In the genomic region with DNA sequence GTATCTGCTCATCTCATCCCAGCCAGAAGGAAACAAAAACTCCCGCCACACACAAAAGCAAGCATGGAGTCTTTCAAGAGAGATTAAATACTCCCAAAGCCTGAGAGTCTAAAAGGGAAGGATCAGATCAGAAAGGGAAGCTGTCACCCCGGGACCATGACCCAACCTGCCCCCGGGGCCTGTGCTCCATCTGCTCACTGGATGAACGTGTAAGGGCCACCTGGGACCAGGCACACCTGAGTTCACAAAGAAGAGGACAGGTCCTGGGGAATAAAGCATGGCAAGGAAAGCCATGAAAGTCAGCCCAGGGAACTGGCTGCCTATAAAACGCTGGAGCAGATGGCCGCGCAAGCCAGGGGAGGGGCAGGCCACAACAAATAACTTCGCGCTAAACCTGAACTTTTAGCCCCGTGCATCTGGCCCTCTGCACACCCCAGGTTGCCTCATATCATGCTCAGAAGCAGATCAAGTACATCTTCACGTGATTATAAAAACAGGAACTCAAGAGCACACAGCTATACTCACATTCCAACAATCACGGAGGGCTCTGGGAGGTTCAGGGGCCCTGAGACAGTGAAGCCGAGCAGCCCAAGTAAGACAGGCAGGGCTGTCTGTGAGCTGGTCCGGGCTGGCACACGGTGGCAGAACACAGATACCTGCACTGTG, we compare ENCODE assay signal across 13 cellular contexts. TPM values are rescaled to one million over a fixed set of nuclear protein-coding genes. Genes with fewer than 3 reads are reported as not detected.
DNase-seq lines count a peak whose midpoint lies in the region; ATAC-seq and TF ChIP-seq lines count a peak whose summit lies in the region.
"Had no signal": no experiment of that assay in that cellular context is flagged by ENCODE, and none has a peak within 500 bp of the region (broad histone marks: within the 10 kb centered on the region; RNA-seq: fewer than 3 reads in every experiment).

No MANE protein-coding gene starts in this region.

- DNase-seq in DMS 273 (lab: John Stamatoyannopoulos, UW; ENCODE audit: unreplicated experiment), result peak; percentile 86
- DNase-seq in NCI-H1694 (lab: John Stamatoyannopoulos, UW), result peak; percentile 64
- no peak for DNase-seq in neural crest cell (ENCODE audit: low read depth, low spot score)
- no peak for DNase-seq in activated CD4-positive, alpha-beta T cell treated with anti-CD3 and anti-CD28 coated beads for 36 hours
- no peak for DNase-seq in stimulated activated CD4-positive, alpha-beta T cell treated with anti-CD3 and anti-CD28 coated beads, Interleukin-4, amount 100 ng/mL, for 1 hour
- DNase-seq in NCI-H446 treated with DMSO at 0.1 percent for 48 hours (lab: John Stamatoyannopoulos, UW), result no peak
- DNase-seq in GM10248 (ENCODE audit: extremely low spot score), result no peak
- DNase-seq: erythroblast, NCI-H1092 treated with DMSO at 0.1 percent for 48 hours, substantia nigra had no signal

- no peaks in the 10 kb centered on the region for H3K9me3 Mint-ChIP-seq in activated T-helper 17 cell treated with anti-CD3 and anti-CD28 coated beads, Interleukin-2, amount 50 U/mL, for 72 hours
- H3K9me3 Mint-ChIP-seq in neural crest cell, result no peaks in the 10 kb centered on the region
- H3K9me3 Mint-ChIP-seq in activated CD4-positive, alpha-beta T cell treated with anti-CD3 and anti-CD28 coated beads for 36 hours (ENCODE audit: low read depth), result no peaks in the 10 kb centered on the region
- H3K9me3 Mint-ChIP-seq: T-helper 2 cell treated with Interferon-gamma antibody and Interleukin-4, amounts not matched to agents 5 μg/mL and 100 μg/mL, for 36 hours had no signal

- H3K27ac Mint-ChIP-seq in activated T-helper 17 cell treated with anti-CD3 and anti-CD28 coated beads, Interleukin-2, amount 50 U/mL, for 72 hours, result peak overlapping the region; percentile 17
- no peak overlapping the region for H3K27ac Mint-ChIP-seq in neural crest cell (ENCODE audit: unreplicated experiment)
- no peak overlapping the region for H3K27ac Mint-ChIP-seq in activated CD4-positive, alpha-beta T cell treated with anti-CD3 and anti-CD28 coated beads for 36 hours
- H3K27ac Mint-ChIP-seq: T-helper 2 cell treated with Interferon-gamma antibody and Interleukin-4, amounts not matched to agents 5 μg/mL and 100 μg/mL, for 36 hours had no signal

- no peak overlapping the region for H3K4me3 Mint-ChIP-seq in activated T-helper 17 cell treated with anti-CD3 and anti-CD28 coated beads, Interleukin-2, amount 50 U/mL, for 72 hours
- peak overlapping the region; percentile 72 for H3K4me3 Mint-ChIP-seq in neural crest cell
- H3K4me3 Mint-ChIP-seq in activated CD4-positive, alpha-beta T cell treated with anti-CD3 and anti-CD28 coated beads for 36 hours, result no peak overlapping the region

- intact Hi-C loops in activated CD4-positive, alpha-beta T cell treated with anti-CD3 and anti-CD28 coated beads for 36 hours (cut with DNase I, micrococcal nuclease), result loop anchor here (5.0 kb wide), 3 partner anchors 43 to 247 kb away; no protein-coding TSS in a partner anchor

- peaks cover 32% of the 10 kb centered on the region for H3K36me3 Mint-ChIP-seq in activated T-helper 17 cell treated with anti-CD3 and anti-CD28 coated beads, Interleukin-2, amount 50 U/mL, for 72 hours (ENCODE audit: low read depth)
- no peaks in the 10 kb centered on the region for H3K36me3 Mint-ChIP-seq in neural crest cell (ENCODE audit: low read depth)
- peaks cover 25% of the 10 kb centered on the region for H3K36me3 Mint-ChIP-seq in activated CD4-positive, alpha-beta T cell treated with anti-CD3 and anti-CD28 coated beads for 36 hours (ENCODE audit: low read depth)

- ATAC-seq in activated T-helper 17 cell treated with anti-CD3 and anti-CD28 coated beads, Interleukin-2, amount 50 U/mL, for 72 hours (replicated peaks), result no peak
- no peak for ATAC-seq in activated CD4-positive, alpha-beta T cell treated with anti-CD3 and anti-CD28 coated beads for 36 hours
- ATAC-seq: body of pancreas had no signal

- CTCF ChIA-PET in activated CD4-positive, alpha-beta T cell treated with anti-CD3 and anti-CD28 coated beads for 36 hours (lab: Charles Lee), result interaction anchor here (0.5 to 1.1 kb wide), 2 partner anchors 109 to 217 kb away, joined by 3 to 7 read pairs; no protein-coding TSS in a partner anchor
- CTCF ChIA-PET in GM10248 (lab: Yijun Ruan, JAX), result interaction anchor here (1.0 to 1.1 kb wide), 2 partner anchors 11 to 18 kb away, joined by 3 read pairs; no protein-coding TSS in a partner anchor

- POLR2A ChIA-PET in activated CD4-positive, alpha-beta T cell treated with anti-CD3 and anti-CD28 coated beads for 36 hours (lab: Charles Lee), result interaction anchor here (1.1 kb wide), 1 partner anchor 111 kb away, joined by 4 read pairs; no protein-coding TSS in a partner anchor
- POLR2A ChIA-PET in GM10248 (lab: Yijun Ruan, JAX), result no interaction called here

- H3K4me1 Mint-ChIP-seq in activated T-helper 17 cell treated with anti-CD3 and anti-CD28 coated beads, Interleukin-2, amount 50 U/mL, for 72 hours, result peaks cover 14% of the 10 kb centered on the region
- H3K4me1 Mint-ChIP-seq in neural crest cell, result peaks cover 45% of the 10 kb centered on the region
- peaks cover 53% of the 10 kb centered on the region for H3K4me1 Mint-ChIP-seq in activated CD4-positive, alpha-beta T cell treated with anti-CD3 and anti-CD28 coated beads for 36 hours

- no peak for TF ChIP-seq CTCF in neural crest cell (conservative IDR thresholded peaks at IDR 0.05)
- TF ChIP-seq CTCF in GM10248 (IDR thresholded peaks at IDR 0.05; ENCODE audit: control extremely low read depth, extremely low read depth, low read depth, missing control alignments), result no peak

- no peaks in the 10 kb centered on the region for H3K27me3 Mint-ChIP-seq in activated T-helper 17 cell treated with anti-CD3 and anti-CD28 coated beads, Interleukin-2, amount 50 U/mL, for 72 hours
- no peaks in the 10 kb centered on the region for H3K27me3 Mint-ChIP-seq in neural crest cell (ENCODE audit: low read depth)
- H3K27me3 Mint-ChIP-seq in activated CD4-positive, alpha-beta T cell treated with anti-CD3 and anti-CD28 coated beads for 36 hours, result no peaks in the 10 kb centered on the region

RNA-seq across cellular contexts. Expression of a gene that starts 3.4 kb away (rescaled TPM):
- 10 to 100 TPM; 14.3 to 28.5 TPM for total RNA-seq in activated T-helper 17 cell treated with anti-CD3 and anti-CD28 coated beads, Interleukin-2, amount 50 U/mL, for 72 hours
- total RNA-seq in neural crest cell, result 31.3 and 31.6 TPM in 2 replicates
- 10 to 100 TPM; 28.9 to 40.4 TPM for total RNA-seq in activated CD4-positive, alpha-beta T cell treated with anti-CD3 and anti-CD28 coated beads for 36 hours

RNA-seq across cellular contexts. Expression of a gene that starts 42.7 kb away (rescaled TPM):
- 1 to 10 TPM; 1.8 to 2.3 TPM for total RNA-seq in activated T-helper 17 cell treated with anti-CD3 and anti-CD28 coated beads, Interleukin-2, amount 50 U/mL, for 72 hours
- 6.3 and 6.7 TPM in 2 replicates for total RNA-seq in neural crest cell
- total RNA-seq in activated CD4-positive, alpha-beta T cell treated with anti-CD3 and anti-CD28 coated beads for 36 hours, result 1 to 10 TPM; 1.5 to 1.7 TPM

Comparison
In these comparisons a context has a peak if more than half of its experiments do, and no peak if none do; other contexts are left out.
1. DNase-seq: peak in DMS 273 (single experiment) and NCI-H1694 (single experiment); none in neural crest cell (single experiment), activated CD4-positive, alpha-beta T cell treated with anti-CD3 and anti-CD28 coated beads for 36 hours (single experiment), stimulated activated CD4-positive, alpha-beta T cell treated with anti-CD3 and anti-CD28 coated beads, Interleukin-4, amount 100 ng/mL, for 1 hour (single experiment), NCI-H446 treated with DMSO at 0.1 percent for 48 hours (single experiment) and GM10248 (single experiment).